In the genomic region with DNA sequence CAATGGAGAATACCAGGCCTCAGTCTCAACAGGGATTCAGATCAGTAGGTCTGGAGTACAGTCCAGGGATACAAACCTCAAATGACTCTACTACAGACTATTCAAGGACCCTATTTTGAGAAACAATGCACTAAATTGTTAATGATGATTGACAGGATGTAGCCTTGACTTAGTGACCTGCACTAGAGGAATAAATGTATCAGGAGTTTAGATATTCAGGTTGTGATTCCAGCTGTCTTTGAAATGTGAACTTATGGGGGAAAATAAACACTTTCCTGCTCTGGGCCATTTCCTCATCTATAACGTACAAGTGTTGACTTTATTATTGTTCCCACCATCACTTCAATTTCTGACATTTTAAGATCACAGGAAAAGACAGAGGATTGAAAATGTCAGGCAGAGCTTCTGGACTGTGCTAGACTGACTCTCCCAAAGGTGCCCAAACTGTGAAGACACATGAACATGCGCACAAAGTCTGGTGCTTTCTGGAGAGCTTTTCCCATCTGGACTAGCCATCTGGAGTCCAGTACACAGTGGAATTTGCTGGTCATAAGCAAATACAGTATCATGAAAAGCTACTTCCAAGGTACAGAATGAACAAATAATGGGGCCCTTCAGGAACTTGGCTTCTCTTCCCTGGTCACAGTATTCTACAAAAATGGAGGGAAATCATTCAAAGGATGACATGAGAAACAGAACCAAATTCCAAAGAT, we compare ENCODE assay signal across 17 cellular contexts.
"Had no signal": no experiment of that assay in that cellular context is flagged by ENCODE, and none has a peak within 500 bp of the region (broad histone marks: within the 10 kb centered on the region; RNA-seq: fewer than 3 reads in every experiment).

No MANE protein-coding gene starts in this region.

- H3K27me3 Mint-ChIP-seq: activated CD4-positive, alpha-beta T cell treated with anti-CD3 and anti-CD28 coated beads for 36 hours; naive thymus-derived CD4-positive, alpha-beta T cell had no signal

- H3K4me3 Mint-ChIP-seq: activated CD4-positive, alpha-beta T cell treated with anti-CD3 and anti-CD28 coated beads for 36 hours; activated T-helper 1 cell treated with anti-CD3 and anti-CD28 coated beads, Interleukin-12 subunit alpha, Interleukin-12 subunit beta, Interleukin-2, Interleukin-4 antibody, amounts not matched to agents 30 ng/mL and 10 ng/mL and 1 ng/mL, durations not matched to agents 14 hours and 24 hours and 36 hours; naive thymus-derived CD4-positive, alpha-beta T cell had no signal

- H3K9me3 ChIP-seq: lower lobe of right lung, psoas muscle, upper lobe of left lung had no signal

- H3K27ac Mint-ChIP-seq: activated CD4-positive, alpha-beta T cell treated with anti-CD3 and anti-CD28 coated beads for 36 hours; activated T-helper 1 cell treated with anti-CD3 and anti-CD28 coated beads, Interleukin-12 subunit alpha, Interleukin-12 subunit beta, Interleukin-2, Interleukin-4 antibody, amounts not matched to agents 30 ng/mL and 10 ng/mL and 1 ng/mL, durations not matched to agents 14 hours and 24 hours and 36 hours; naive thymus-derived CD4-positive, alpha-beta T cell had no signal

- H3K27ac ChIP-seq: epithelial cell of prostate, lower lobe of right lung, psoas muscle, upper lobe of left lung, WERI-Rb-1 had no signal

- H3K36me3 ChIP-seq: lower lobe of right lung, upper lobe of left lung, WERI-Rb-1 had no signal

- H3K4me3 ChIP-seq: lower lobe of right lung, psoas muscle, upper lobe of left lung had no signal

- H3K4me1 ChIP-seq: psoas muscle had no signal

- H3K27me3 ChIP-seq: upper lobe of left lung had no signal

- DNase-seq: activated CD4-positive, alpha-beta T cell treated with anti-CD3 and anti-CD28 coated beads for 36 hours; activated naive CD4-positive, alpha-beta T cell treated with Interleukin-2 at 50 U/mL for 16 hours; effector CD8-positive, alpha-beta T cell; hippocampal formation; kidney glomerular epithelial cell; lower lobe of right lung; naive thymus-derived CD4-positive, alpha-beta T cell; occipital lobe; psoas muscle; stimulated activated CD4-positive, alpha-beta T cell treated with anti-CD3 and anti-CD28 coated beads, Interleukin-12 subunit alpha, Interleukin-12 subunit beta, amount 100 ng/mL, for 4 hours; stimulated activated CD4-positive, alpha-beta T cell treated with anti-CD3 and anti-CD28 coated beads, Interleukin-2, amount 100 ng/mL, for 48 hours; stimulated activated naive CD4-positive, alpha-beta T cell treated with Interleukin-2 at 50 U/mL for 16 hours; T1000; upper lobe of left lung; WERI-Rb-1 had no signal
